ENCODE assay signal across 8 cellular contexts in the genomic region with DNA sequence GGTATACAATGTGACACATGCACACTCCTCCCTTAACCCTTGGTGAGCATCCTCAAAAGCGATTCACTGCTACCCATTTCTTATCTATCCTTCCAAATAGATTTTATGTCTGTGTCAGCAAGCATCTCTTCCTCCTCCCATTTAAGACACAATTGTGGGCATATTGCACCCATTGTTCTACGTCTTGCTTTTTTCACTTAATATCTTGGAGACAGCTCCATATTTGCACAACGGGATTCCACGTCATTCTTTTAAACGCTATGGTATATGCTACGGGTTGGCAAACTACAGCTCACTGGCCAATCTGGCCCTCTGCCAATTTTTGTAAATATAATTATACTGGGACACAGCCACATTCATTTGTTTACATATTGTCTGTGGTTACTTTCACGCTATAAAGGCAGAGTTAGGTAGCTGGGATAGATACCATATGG.
DNase-seq lines count a peak whose midpoint lies in the region; ATAC-seq and TF ChIP-seq lines count a peak whose summit lies in the region.

No MANE protein-coding gene starts in this region.

- H3K4me1 Mint-ChIP-seq in endothelial cell (ENCODE audit: unreplicated experiment) = peaks cover 79% of the 10 kb centered on the region

- no peak for TF ChIP-seq POLR2A in heart left ventricle (IDR thresholded peaks at IDR 0.05)
- TF ChIP-seq POLR2A in Peyer's patch (IDR thresholded peaks at IDR 0.05) = no peak

- no peak for ATAC-seq in heart left ventricle
- ATAC-seq in Right ventricle myocardium inferior = no peak
- no peak for ATAC-seq in HG03354 (IDR thresholded peaks at IDR 0.05; ENCODE audit: poor library complexity, severe bottlenecking, unreplicated experiment)
- no peak for ATAC-seq in HG03159 (IDR thresholded peaks at IDR 0.05; ENCODE audit: unreplicated experiment)
- no peak for ATAC-seq in HG02840 (IDR thresholded peaks at IDR 0.05; ENCODE audit: low FRiP score, unreplicated experiment)

- H3K4me1 ChIP-seq in heart left ventricle = peaks cover 19 to 100% (median 91%) of the 10 kb centered on the region in 12 donors
- peaks cover 6 to 81% (median 29%) of the 10 kb centered on the region in 4 donors for H3K4me1 ChIP-seq in Peyer's patch

- intact Hi-C loops in heart left ventricle (cut with DNase I) = no loop called here
- intact Hi-C loops in Right ventricle myocardium inferior (cut with DNase I) = loop anchor here (10.0 kb wide), 1 partner anchor 328 kb away; no protein-coding TSS in a partner anchor

- no peaks in the 10 kb centered on the region for H3K9me3 Mint-ChIP-seq in endothelial cell (ENCODE audit: unreplicated experiment)

- peaks cover 14% of the 10 kb centered on the region for H3K36me3 Mint-ChIP-seq in endothelial cell (ENCODE audit: low read depth, unreplicated experiment)

- H3K36me3 ChIP-seq in heart left ventricle (peaks cover 0 to under 1% (median 0%) of the 10 kb centered on the region in 9 donors), Peyer's patch (no peaks in the 10 kb centered on the region)

- DNase-seq in heart left ventricle (no peak), Right ventricle myocardium inferior (ENCODE audit: missing footprints) (no peak), Peyer's patch (no peak), endothelial cell (ENCODE audit: low spot score) (no peak)

- no peak overlapping the region for H3K4me3 Mint-ChIP-seq in endothelial cell (ENCODE audit: unreplicated experiment)

- no peaks in the 10 kb centered on the region for H3K27me3 ChIP-seq in heart left ventricle
- H3K27me3 ChIP-seq in Peyer's patch = no peaks in the 10 kb centered on the region

- H3K27ac ChIP-seq in heart left ventricle (peak overlapping the region; percentile 28 to 93 (median 90)), Peyer's patch (peak overlapping the region; percentile 71 to 91 (median 76)), skin epidermis (peak overlapping the region in 20 of 21 experiments; percentile 58 to 91 (median 82))

- H3K27ac Mint-ChIP-seq in endothelial cell (ENCODE audit: unreplicated experiment) = peak overlapping the region; percentile 89

- H3K9me3 ChIP-seq in heart left ventricle (no peaks in the 10 kb centered on the region), Peyer's patch (no peaks in the 10 kb centered on the region)

- peak overlapping the region in 8 of 12 donors; percentile 1 to 47 (median 24) for H3K4me3 ChIP-seq in heart left ventricle
- peak overlapping the region in 1 of 4 donors; percentile 17 for H3K4me3 ChIP-seq in Peyer's patch
- H3K4me3 ChIP-seq in skin epidermis = no peak overlapping the region

- 8 to 12% (median 10%) methylated on average over 7 of the region's 7 CpGs for WGBS in heart left ventricle, 4 donors

- peaks cover 6% of the 10 kb centered on the region for H3K27me3 Mint-ChIP-seq in endothelial cell (ENCODE audit: unreplicated experiment)

- TF ChIP-seq CTCF in heart left ventricle (IDR thresholded peaks at IDR 0.05) = no peak
- no peak for TF ChIP-seq CTCF in Peyer's patch (IDR thresholded peaks at IDR 0.05)
- no peak for TF ChIP-seq CTCF in endothelial cell (IDR thresholded peaks at IDR 0.05; ENCODE audit: unreplicated experiment)

Comparison
In these comparisons a context has a peak if more than half of its experiments do, and no peak if none do; other contexts are left out.
1. H3K4me3 ChIP-seq: peak in heart left ventricle (8 of 12); none in skin epidermis (0 of 7).
2. Peak in every context shown above with its lines, with median percentiles within 50 percentile points of each other: H3K27ac ChIP-seq.